In the genomic region with DNA sequence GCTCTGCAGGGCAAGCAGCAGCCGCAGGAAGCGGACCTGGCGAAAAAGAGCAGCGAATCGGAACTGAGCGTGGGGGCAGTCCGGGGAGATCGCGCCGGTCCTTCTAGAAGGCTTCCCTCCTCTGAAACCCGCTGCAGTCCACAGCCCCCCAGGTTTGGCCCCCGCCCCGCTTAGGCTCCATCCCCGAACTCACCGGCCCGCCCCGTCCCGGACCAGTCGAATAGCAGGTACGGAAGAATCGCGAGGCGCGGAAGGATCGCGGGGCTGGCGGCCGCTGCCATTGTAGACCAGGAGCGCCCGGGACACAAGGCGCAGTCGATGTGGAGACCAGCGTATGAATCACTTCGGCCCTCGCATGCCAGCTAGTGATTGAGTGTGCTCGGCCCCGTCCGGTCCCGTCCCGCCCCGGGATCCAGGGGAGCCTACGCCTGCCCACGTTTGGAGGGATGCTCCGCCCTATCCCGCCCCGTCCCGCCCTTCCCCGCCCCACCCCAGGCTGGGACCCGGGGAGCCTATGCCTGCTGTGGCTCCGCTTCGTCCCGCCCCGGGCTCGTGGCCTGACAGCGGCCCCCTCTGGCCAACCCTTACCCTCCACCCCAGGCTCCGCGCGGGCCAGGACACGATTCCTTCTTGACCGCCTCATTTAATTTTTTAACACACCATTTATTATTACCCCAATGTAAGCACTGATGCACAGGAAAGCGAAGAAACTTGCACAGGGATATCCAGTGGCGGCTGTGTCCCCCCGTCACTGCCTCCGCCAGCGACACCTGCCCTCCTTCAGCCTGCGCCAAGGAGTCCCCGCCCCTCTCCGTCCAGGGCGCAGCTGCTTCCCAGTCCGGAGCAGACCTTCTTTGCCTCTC, we compare ENCODE assay signal across 8 cellular contexts. TPM values are rescaled to one million over a fixed set of nuclear protein-coding genes. Genes with fewer than 3 reads are reported as not detected.
DNase-seq lines count a peak whose midpoint lies in the region; ATAC-seq and TF ChIP-seq lines count a peak whose summit lies in the region.

A gene (minus strand): TSS at position 336 of the 863 bp plus-strand sequence. CDS start 55 bp downstream, at position 281.

- H3K27me3 Mint-ChIP-seq in nephron progenitor cell (ENCODE audit: low read depth, poor library complexity): peaks cover 40% of the 10 kb centered on the region

- ATAC-seq in GM19025 (IDR thresholded peaks at IDR 0.05; ENCODE audit: low read depth, unreplicated experiment) (peak; percentile 52), HG03520 (IDR thresholded peaks at IDR 0.05; ENCODE audit: unreplicated experiment) (peak; percentile 71)

- peak; percentile 60 for TF ChIP-seq CTCF in fibroblast of the aortic adventitia (IDR thresholded peaks at IDR 0.05; ENCODE audit: insufficient read depth, low read length)
- peak; percentile 45 for TF ChIP-seq CTCF in nephron progenitor cell (IDR thresholded peaks at IDR 0.05)

- peak within 1 kb of the TSS; percentile 82 for H3K4me3 Mint-ChIP-seq in nephron progenitor cell

- H3K4me3 ChIP-seq in fibroblast of the aortic adventitia (ENCODE audit: low read depth, low read length): peak within 1 kb of the TSS; percentile 72

- H3K9me3 Mint-ChIP-seq in nephron progenitor cell: peaks cover 7% of the 10 kb centered on the region

- peaks cover 31% of the 10 kb centered on the region for H3K36me3 Mint-ChIP-seq in nephron progenitor cell (ENCODE audit: low read depth)

- H3K4me1 Mint-ChIP-seq in nephron progenitor cell: peaks cover 26% of the 10 kb centered on the region

- DNase-seq in AG08396 (ENCODE audit: low spot score) (peak; percentile 98), RKO (ENCODE audit: low spot score) (peak; percentile 98), fibroblast of the aortic adventitia (ENCODE audit: low read depth) (peak; percentile 87), nephron progenitor cell (peak; percentile 90)
- peak; percentile 53 for DNase-seq in activated effector memory CD4-positive, alpha-beta T cell treated with Interleukin-2 at 50 U/mL for 16 hours
- DNase-seq in stimulated activated naive CD4-positive, alpha-beta T cell (lab: John Stamatoyannopoulos, UW): peak; percentile 13 to 68 (median 56)

- no peak within 1 kb of the TSS for H3K27ac Mint-ChIP-seq in nephron progenitor cell

RNA-seq across cellular contexts. Expression of the gene that starts here (rescaled TPM):
- 0.41 and 16.4 TPM in 2 replicates for total RNA-seq in fibroblast of the aortic adventitia (ENCODE audit: low replicate concordance)

Comparison
In these comparisons a context has a peak if more than half of its experiments do, and no peak if none do; other contexts are left out.
1. Peak in every context shown above with its lines: DNase-seq, ATAC-seq and H3K4me3 ChIP-seq.